ENCODE assay signal across 1 cellular context in genomic region chr16:4663756-4664465, GRCh38.
TF ChIP-seq lines count a peak whose summit lies in the region.

No MANE protein-coding gene starts in this region.

TF ChIP-seq in HepG2, 621 proteins besides CTCF, POLR2A, EP300 and RAD21 (continued from another document and continues in another):
- TF ChIP-seq PBX2 (CRISPR knock-in tag; IDR thresholded peaks at IDR 0.05), result peak; percentile 58; the same call in 1 of the 2 replicates
- no peak for TF ChIP-seq HNRNPUL1 (IDR thresholded peaks at IDR 0.05; ENCODE audit: low read depth, low read length)
- peak; percentile 18; the same call in 1 of the 2 replicates for TF ChIP-seq ZSCAN31 (CRISPR knock-in tag; IDR thresholded peaks at IDR 0.05; ENCODE audit: low read depth)
- no peak for TF ChIP-seq ZNF841 (CRISPR knock-in tag; IDR thresholded peaks at IDR 0.05; ENCODE audit: borderline replicate concordance)
- TF ChIP-seq MEIS1 (CRISPR knock-in tag; IDR thresholded peaks at IDR 0.05; ENCODE audit: borderline replicate concordance), result peak; percentile 90
- TF ChIP-seq HNF4A (CRISPR knock-in tag; IDR thresholded peaks at IDR 0.05), result peak; percentile 93
- TF ChIP-seq TEF (CRISPR knock-in tag; IDR thresholded peaks at IDR 0.05), result no peak; the same call in 1 of the 2 replicates
- TF ChIP-seq FOXC1 (CRISPR knock-in tag; IDR thresholded peaks at IDR 0.05; ENCODE audit: borderline replicate concordance), result peak; percentile 96
- TF ChIP-seq ZNF414 (CRISPR knock-in tag; IDR thresholded peaks at IDR 0.05), result peak; percentile 80; the same call in 1 of the 2 replicates
- peak; percentile 87 for TF ChIP-seq PITX1 (CRISPR knock-in tag; IDR thresholded peaks at IDR 0.05)
- TF ChIP-seq ZNF30 (CRISPR knock-in tag; IDR thresholded peaks at IDR 0.05), result peak; percentile 90; the same call in 1 of the 2 replicates
- no peak for TF ChIP-seq ZNF570 (CRISPR knock-in tag; IDR thresholded peaks at IDR 0.05; ENCODE audit: borderline replicate concordance)
- TF ChIP-seq ZNF496 (CRISPR knock-in tag; IDR thresholded peaks at IDR 0.05; ENCODE audit: insufficient replicate concordance), result no peak
- TF ChIP-seq ZNF775 (CRISPR knock-in tag; IDR thresholded peaks at IDR 0.05; ENCODE audit: borderline replicate concordance), result no peak
- TF ChIP-seq, protein P1, sequence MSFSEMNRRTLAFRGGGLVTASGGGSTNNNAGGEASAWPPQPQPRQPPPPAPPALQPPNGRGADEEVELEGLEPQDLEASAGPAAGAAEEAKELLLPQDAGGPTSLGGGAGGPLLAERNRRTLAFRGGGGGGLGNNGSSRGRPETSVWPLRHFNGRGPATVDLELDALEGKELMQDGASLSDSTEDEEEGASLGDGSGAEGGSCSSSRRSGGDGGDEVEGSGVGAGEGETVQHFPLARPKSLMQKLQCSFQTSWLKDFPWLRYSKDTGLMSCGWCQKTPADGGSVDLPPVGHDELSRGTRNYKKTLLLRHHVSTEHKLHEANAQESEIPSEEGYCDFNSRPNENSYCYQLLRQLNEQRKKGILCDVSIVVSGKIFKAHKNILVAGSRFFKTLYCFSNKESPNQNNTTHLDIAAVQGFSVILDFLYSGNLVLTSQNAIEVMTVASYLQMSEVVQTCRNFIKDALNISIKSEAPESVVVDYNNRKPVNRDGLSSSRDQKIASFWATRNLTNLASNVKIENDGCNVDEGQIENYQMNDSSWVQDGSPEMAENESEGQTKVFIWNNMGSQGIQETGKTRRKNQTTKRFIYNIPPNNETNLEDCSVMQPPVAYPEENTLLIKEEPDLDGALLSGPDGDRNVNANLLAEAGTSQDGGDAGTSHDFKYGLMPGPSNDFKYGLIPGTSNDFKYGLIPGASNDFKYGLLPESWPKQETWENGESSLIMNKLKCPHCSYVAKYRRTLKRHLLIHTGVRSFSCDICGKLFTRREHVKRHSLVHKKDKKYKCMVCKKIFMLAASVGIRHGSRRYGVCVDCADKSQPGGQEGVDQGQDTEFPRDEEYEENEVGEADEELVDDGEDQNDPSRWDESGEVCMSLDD (CRISPR knock-in tag; IDR thresholded peaks at IDR 0.05; ENCODE audit: borderline replicate concordance), result peak; percentile 38; the same call in 1 of the 2 replicates
- peak; percentile 21; the same call in 1 of the 2 replicates for TF ChIP-seq ELF3 (CRISPR knock-in tag; IDR thresholded peaks at IDR 0.05)
- peak; percentile 51; the same call in 1 of the 2 replicates for TF ChIP-seq ISX (CRISPR knock-in tag; conservative IDR thresholded peaks at IDR 0.05)
- peak; percentile 95 for TF ChIP-seq TARDBP (CRISPR knock-in tag; IDR thresholded peaks at IDR 0.05)
- 0 out of 2 replicates have a peak, but pooled peaks have one; percentile 86 for TF ChIP-seq ZNF572 (CRISPR knock-in tag; IDR thresholded peaks at IDR 0.05)
- peak; percentile 81; the same call in 1 of the 2 replicates for TF ChIP-seq NFIC (IDR thresholded peaks at IDR 0.05; ENCODE audit: low read length)
- no peak for TF ChIP-seq ATAD3A (CRISPR knock-in tag; IDR thresholded peaks at IDR 0.05)
- TF ChIP-seq KDM6A (CRISPR knock-in tag; IDR thresholded peaks at IDR 0.05; ENCODE audit: low read depth), result peak; percentile 89
- TF ChIP-seq KLF9 (CRISPR knock-in tag; IDR thresholded peaks at IDR 0.05; ENCODE audit: low read depth), result no peak
- TF ChIP-seq, protein P2, sequence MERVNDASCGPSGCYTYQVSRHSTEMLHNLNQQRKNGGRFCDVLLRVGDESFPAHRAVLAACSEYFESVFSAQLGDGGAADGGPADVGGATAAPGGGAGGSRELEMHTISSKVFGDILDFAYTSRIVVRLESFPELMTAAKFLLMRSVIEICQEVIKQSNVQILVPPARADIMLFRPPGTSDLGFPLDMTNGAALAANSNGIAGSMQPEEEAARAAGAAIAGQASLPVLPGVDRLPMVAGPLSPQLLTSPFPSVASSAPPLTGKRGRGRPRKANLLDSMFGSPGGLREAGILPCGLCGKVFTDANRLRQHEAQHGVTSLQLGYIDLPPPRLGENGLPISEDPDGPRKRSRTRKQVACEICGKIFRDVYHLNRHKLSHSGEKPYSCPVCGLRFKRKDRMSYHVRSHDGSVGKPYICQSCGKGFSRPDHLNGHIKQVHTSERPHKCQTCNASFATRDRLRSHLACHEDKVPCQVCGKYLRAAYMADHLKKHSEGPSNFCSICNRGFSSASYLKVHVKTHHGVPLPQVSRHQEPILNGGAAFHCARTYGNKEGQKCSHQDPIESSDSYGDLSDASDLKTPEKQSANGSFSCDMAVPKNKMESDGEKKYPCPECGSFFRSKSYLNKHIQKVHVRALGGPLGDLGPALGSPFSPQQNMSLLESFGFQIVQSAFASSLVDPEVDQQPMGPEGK (CRISPR knock-in tag; IDR thresholded peaks at IDR 0.05), result peak; percentile 87
- peak; percentile 54; the same call in 1 of the 2 replicates for TF ChIP-seq ZNF256 (CRISPR knock-in tag; conservative IDR thresholded peaks at IDR 0.05)
- TF ChIP-seq YEATS2 (CRISPR knock-in tag; IDR thresholded peaks at IDR 0.05; ENCODE audit: borderline replicate concordance), result peak; percentile 66; the same call in 1 of the 2 replicates
- TF ChIP-seq, protein P3, sequence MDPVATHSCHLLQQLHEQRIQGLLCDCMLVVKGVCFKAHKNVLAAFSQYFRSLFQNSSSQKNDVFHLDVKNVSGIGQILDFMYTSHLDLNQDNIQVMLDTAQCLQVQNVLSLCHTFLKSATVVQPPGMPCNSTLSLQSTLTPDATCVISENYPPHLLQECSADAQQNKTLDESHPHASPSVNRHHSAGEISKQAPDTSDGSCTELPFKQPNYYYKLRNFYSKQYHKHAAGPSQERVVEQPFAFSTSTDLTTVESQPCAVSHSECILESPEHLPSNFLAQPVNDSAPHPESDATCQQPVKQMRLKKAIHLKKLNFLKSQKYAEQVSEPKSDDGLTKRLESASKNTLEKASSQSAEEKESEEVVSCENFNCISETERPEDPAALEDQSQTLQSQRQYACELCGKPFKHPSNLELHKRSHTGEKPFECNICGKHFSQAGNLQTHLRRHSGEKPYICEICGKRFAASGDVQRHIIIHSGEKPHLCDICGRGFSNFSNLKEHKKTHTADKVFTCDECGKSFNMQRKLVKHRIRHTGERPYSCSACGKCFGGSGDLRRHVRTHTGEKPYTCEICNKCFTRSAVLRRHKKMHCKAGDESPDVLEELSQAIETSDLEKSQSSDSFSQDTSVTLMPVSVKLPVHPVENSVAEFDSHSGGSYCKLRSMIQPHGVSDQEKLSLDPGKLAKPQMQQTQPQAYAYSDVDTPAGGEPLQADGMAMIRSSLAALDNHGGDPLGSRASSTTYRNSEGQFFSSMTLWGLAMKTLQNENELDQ (CRISPR knock-in tag; IDR thresholded peaks at IDR 0.05; ENCODE audit: borderline replicate concordance), result 0 out of 2 replicates have a peak, but pooled peaks have one; percentile 30
- TF ChIP-seq, protein P4, sequence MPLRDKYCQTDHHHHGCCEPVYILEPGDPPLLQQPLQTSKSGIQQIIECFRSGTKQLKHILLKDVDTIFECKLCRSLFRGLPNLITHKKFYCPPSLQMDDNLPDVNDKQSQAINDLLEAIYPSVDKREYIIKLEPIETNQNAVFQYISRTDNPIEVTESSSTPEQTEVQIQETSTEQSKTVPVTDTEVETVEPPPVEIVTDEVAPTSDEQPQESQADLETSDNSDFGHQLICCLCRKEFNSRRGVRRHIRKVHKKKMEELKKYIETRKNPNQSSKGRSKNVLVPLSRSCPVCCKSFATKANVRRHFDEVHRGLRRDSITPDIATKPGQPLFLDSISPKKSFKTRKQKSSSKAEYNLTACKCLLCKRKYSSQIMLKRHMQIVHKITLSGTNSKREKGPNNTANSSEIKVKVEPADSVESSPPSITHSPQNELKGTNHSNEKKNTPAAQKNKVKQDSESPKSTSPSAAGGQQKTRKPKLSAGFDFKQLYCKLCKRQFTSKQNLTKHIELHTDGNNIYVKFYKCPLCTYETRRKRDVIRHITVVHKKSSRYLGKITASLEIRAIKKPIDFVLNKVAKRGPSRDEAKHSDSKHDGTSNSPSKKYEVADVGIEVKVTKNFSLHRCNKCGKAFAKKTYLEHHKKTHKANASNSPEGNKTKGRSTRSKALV (CRISPR knock-in tag; IDR thresholded peaks at IDR 0.05), result peak; percentile 94
- TF ChIP-seq DBP (CRISPR knock-in tag; IDR thresholded peaks at IDR 0.05; ENCODE audit: not compliant biosample characterization), result peak; percentile 50
- TF ChIP-seq ARID3A (IDR thresholded peaks at IDR 0.05; ENCODE audit: low read depth, low read length), result 0 out of 2 replicates have a peak, but pooled peaks have one; percentile 24
- TF ChIP-seq, protein P5, sequence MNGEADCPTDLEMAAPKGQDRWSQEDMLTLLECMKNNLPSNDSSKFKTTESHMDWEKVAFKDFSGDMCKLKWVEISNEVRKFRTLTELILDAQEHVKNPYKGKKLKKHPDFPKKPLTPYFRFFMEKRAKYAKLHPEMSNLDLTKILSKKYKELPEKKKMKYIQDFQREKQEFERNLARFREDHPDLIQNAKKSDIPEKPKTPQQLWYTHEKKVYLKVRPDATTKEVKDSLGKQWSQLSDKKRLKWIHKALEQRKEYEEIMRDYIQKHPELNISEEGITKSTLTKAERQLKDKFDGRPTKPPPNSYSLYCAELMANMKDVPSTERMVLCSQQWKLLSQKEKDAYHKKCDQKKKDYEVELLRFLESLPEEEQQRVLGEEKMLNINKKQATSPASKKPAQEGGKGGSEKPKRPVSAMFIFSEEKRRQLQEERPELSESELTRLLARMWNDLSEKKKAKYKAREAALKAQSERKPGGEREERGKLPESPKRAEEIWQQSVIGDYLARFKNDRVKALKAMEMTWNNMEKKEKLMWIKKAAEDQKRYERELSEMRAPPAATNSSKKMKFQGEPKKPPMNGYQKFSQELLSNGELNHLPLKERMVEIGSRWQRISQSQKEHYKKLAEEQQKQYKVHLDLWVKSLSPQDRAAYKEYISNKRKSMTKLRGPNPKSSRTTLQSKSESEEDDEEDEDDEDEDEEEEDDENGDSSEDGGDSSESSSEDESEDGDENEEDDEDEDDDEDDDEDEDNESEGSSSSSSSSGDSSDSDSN (CRISPR knock-in tag; IDR thresholded peaks at IDR 0.05), result peak; percentile 74
- TF ChIP-seq MED13 (CRISPR knock-in tag; IDR thresholded peaks at IDR 0.05), result peak; percentile 76; the same call in 1 of the 2 replicates
- TF ChIP-seq RNF2 (conservative IDR thresholded peaks at IDR 0.05; ENCODE audit: low read depth), result peak; percentile 98
